ENCODE assay signal across 21 cellular contexts in the genomic region with DNA sequence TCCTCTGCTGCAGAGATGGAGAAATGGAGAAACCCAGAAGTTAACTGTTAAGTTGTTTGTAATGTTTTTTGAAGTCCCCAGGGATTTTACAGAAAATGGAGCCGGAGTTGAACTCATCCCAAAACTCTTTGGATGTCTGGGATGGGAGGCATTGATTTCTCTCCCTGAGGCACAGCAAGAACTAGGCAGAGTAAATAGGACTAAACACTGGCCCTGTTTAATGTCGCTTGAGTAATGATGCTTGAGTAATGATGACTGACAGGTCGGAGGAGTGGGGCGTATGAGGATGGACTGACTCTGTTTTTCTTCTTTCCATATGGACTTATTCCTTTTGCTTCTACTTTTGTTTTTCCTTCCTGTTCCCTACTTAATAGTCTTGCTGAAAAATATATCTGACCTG.
DNase-seq lines count a peak whose midpoint lies in the region; TF ChIP-seq lines count a peak whose summit lies in the region.
"Had no signal": no experiment of that assay in that cellular context is flagged by ENCODE, and none has a peak within 500 bp of the region (broad histone marks: within the 10 kb centered on the region; RNA-seq: fewer than 3 reads in every experiment).

No MANE protein-coding gene starts in this region.

- no peaks in the 10 kb centered on the region for H3K36me3 ChIP-seq in KMS-11 (ENCODE audit: insufficient read depth)
- H3K36me3 ChIP-seq in CD4-positive, alpha-beta memory T cell (ENCODE audit: insufficient read depth, low read length): no peaks in the 10 kb centered on the region
- H3K36me3 ChIP-seq: HAP-1, MG63 had no signal

- peak in 2 of 3 experiments; percentile 37 to 76 for DNase-seq in NCI-H1417 (lab: John Stamatoyannopoulos, UW)
- no peak for DNase-seq in NCI-H1417 treated with DMSO at 0.1 percent for 48 hours (lab: John Stamatoyannopoulos, UW)
- no peak for DNase-seq in chondrocyte (ENCODE audit: low spot score)
- peak; percentile 54 for DNase-seq in retina
- DNase-seq in activated T-cell treated with anti-CD3 and anti-CD28 coated beads, Interleukin-2, amount 50 U/mL, for 48 hours: no peak
- no peak for DNase-seq in HFFc6
- no peak for DNase-seq in CD4-positive, alpha-beta memory T cell
- DNase-seq: CD8-positive, alpha-beta T cell; DMS79; KG1; MG63; NCI-H1092; NCI-H1694 treated with DMSO at 0.1 percent for 48 hours; NCI-H2107; NCI-H345; NCI-H69; NK-92 treated with Interleukin-12 subunit alpha and Interleukin-12 subunit beta, amount 100 ng/mL, for 24 hours; SIG-M5 had no signal

- peak overlapping the region; percentile 52 for H3K27ac Mint-ChIP-seq in chondrocyte (ENCODE audit: unreplicated experiment)
- no peak overlapping the region for H3K27ac Mint-ChIP-seq in HFFc6
- peak overlapping the region in 3 of 7 donors; percentile 3 to 51 (median 8) for H3K27ac Mint-ChIP-seq in CD4-positive, alpha-beta memory T cell
- H3K27ac Mint-ChIP-seq: CD8-positive, alpha-beta T cell had no signal

- no peak overlapping the region for H3K27ac ChIP-seq in KMS-11
- H3K27ac ChIP-seq in CD4-positive, alpha-beta memory T cell (ENCODE audit: low read depth, low read length): no peak overlapping the region
- H3K27ac ChIP-seq: 22Rv1 had no signal

- CTCF ChIA-PET in CD4-positive, alpha-beta memory T cell (lab: Charles Lee; ENCODE audit: partially characterized antibody): interaction anchor here (1.3 kb wide), 2 partner anchors 10 to 65 kb away, joined by 3 to 4 read pairs; no protein-coding TSS in a partner anchor

- no peaks in the 10 kb centered on the region; the same call in 1 of the 2 replicates for H4K20me1 ChIP-seq in KMS-11 (ENCODE audit: insufficient read depth)

- intact Hi-C loops in CD4-positive, alpha-beta memory T cell (cut with micrococcal nuclease): no loop called here

- H3K4me3 Mint-ChIP-seq in chondrocyte (ENCODE audit: unreplicated experiment): no peak overlapping the region
- H3K4me3 Mint-ChIP-seq in HFFc6: no peak overlapping the region
- H3K4me3 Mint-ChIP-seq in CD4-positive, alpha-beta memory T cell: no peak overlapping the region
- H3K4me3 Mint-ChIP-seq: CD8-positive, alpha-beta T cell had no signal

- H3K9me3 ChIP-seq in CD4-positive, alpha-beta memory T cell (ENCODE audit: control insufficient read depth in 1 of 2, low read length in 2 of 2): no peaks in the 10 kb centered on the region
- H3K9me3 ChIP-seq: HAP-1, MG63 had no signal

- POLR2A ChIA-PET in CD4-positive, alpha-beta memory T cell (lab: Charles Lee; ENCODE audit: partially characterized antibody): no interaction called here

- H3K36me3 Mint-ChIP-seq in chondrocyte (ENCODE audit: low read depth) (peaks cover 7% of the 10 kb centered on the region), HFFc6 (ENCODE audit: low read depth) (peaks cover 7% of the 10 kb centered on the region)
- H3K36me3 Mint-ChIP-seq in CD4-positive, alpha-beta memory T cell: no peaks in the 10 kb centered on the region
- H3K36me3 Mint-ChIP-seq: CD8-positive, alpha-beta T cell had no signal

- H3K27me3 Mint-ChIP-seq in chondrocyte (ENCODE audit: low read depth): no peaks in the 10 kb centered on the region
- peaks cover 2% of the 10 kb centered on the region; the same call in 1 of the 2 replicates for H3K27me3 Mint-ChIP-seq in HFFc6 (ENCODE audit: insufficient read depth)
- H3K27me3 Mint-ChIP-seq in CD4-positive, alpha-beta memory T cell: no peaks in the 10 kb centered on the region

- no peaks in the 10 kb centered on the region for H3K9me3 Mint-ChIP-seq in chondrocyte (ENCODE audit: low read depth)
- no peaks in the 10 kb centered on the region for H3K9me3 Mint-ChIP-seq in HFFc6
- peaks cover 0 to 2% (median 0%) of the 10 kb centered on the region in 8 donors for H3K9me3 Mint-ChIP-seq in CD4-positive, alpha-beta memory T cell
- H3K9me3 Mint-ChIP-seq: CD8-positive, alpha-beta T cell had no signal

- H3K4me1 Mint-ChIP-seq in chondrocyte (ENCODE audit: low read depth) (peaks cover 82% of the 10 kb centered on the region), HFFc6 (ENCODE audit: low read depth) (peaks cover 46% of the 10 kb centered on the region)
- peaks cover 16 to 24% (median 20%) of the 10 kb centered on the region in 4 donors for H3K4me1 Mint-ChIP-seq in CD4-positive, alpha-beta memory T cell

- no peak overlapping the region for H3K9ac ChIP-seq in KMS-11

- peak overlapping the region; percentile 68; the same call in 1 of the 2 replicates for H3K4me2 ChIP-seq in KMS-11

- H2AFZ ChIP-seq in KMS-11 (ENCODE audit: low read depth): no peak overlapping the region

- TF ChIP-seq CTCF in KMS-11 (conservative IDR thresholded peaks at IDR 0.05; ENCODE audit: low read depth, low read length) (no peak), chondrocyte (IDR thresholded peaks at IDR 0.05) (no peak), HFFc6 (IDR thresholded peaks at IDR 0.05) (no peak)

- H3K79me2 ChIP-seq in KMS-11 (ENCODE audit: insufficient read depth, low read depth): peaks cover 91% of the 10 kb centered on the region

- H3K4me3 ChIP-seq in KMS-11 (IDR thresholded peaks at IDR 0.05; ENCODE audit: insufficient read depth, low read depth, low read length): no peak overlapping the region
- no peak overlapping the region for H3K4me3 ChIP-seq in CD4-positive, alpha-beta memory T cell (ENCODE audit: low read length in 2 of 2)
- H3K4me3 ChIP-seq: HAP-1, MG63 had no signal

- H3K4me1 ChIP-seq in KMS-11 (ENCODE audit: low read depth, poor library complexity, severe bottlenecking): peaks cover 91% of the 10 kb centered on the region
- peaks cover 22% of the 10 kb centered on the region for H3K4me1 ChIP-seq in CD4-positive, alpha-beta memory T cell (ENCODE audit: insufficient read depth, low read length)

- no peaks in the 10 kb centered on the region for H3K27me3 ChIP-seq in KMS-11 (ENCODE audit: insufficient read depth, low read depth)
- no peaks in the 10 kb centered on the region for H3K27me3 ChIP-seq in CD4-positive, alpha-beta memory T cell (ENCODE audit: insufficient read depth, low read length)
- H3K27me3 ChIP-seq: MG63 had no signal

Comparison
In these comparisons a context has a peak if more than half of its experiments do, and no peak if none do; other contexts are left out.
1. DNase-seq: peak in NCI-H1417 (2 of 3) and retina (single experiment); none in NCI-H1417 treated with DMSO at 0.1 percent for 48 hours (single experiment), chondrocyte (single experiment), activated T-cell treated with anti-CD3 and anti-CD28 coated beads, Interleukin-2, amount 50 U/mL, for 48 hours (0 of 2), HFFc6 (single experiment) and CD4-positive, alpha-beta memory T cell (0 of 5).